ENCODE assay signal across 19 cellular contexts in the genomic region with DNA sequence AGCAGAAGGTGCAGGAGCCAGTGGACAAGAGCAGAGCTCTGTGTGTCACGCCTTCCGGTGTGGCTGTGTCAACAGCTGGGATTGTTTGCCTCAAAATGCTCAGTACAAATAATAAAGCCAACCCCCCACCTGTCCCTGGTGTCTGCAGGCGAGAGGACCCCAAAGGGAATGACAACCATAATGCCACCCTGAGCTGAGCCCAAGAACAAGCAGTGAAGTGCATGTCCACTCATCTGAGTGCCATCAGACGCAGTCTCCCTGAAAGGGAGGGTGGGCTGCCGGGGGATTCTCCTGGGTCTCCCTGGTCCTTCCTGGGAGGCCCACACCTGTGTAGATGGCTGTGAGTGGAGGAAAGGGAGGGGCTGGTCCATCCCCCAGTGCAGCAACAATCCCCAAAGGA.
"Had no signal": no experiment of that assay in that cellular context is flagged by ENCODE, and none has a peak within 500 bp of the region (broad histone marks: within the 10 kb centered on the region; RNA-seq: fewer than 3 reads in every experiment).

No MANE protein-coding gene starts in this region.

- H3K36me3 ChIP-seq: colonic mucosa, gastroesophageal sphincter, heart left ventricle, left lung, lower lobe of right lung had no signal

- H3K9me3 ChIP-seq: colonic mucosa, gastroesophageal sphincter, heart left ventricle, left lung, lower lobe of right lung had no signal

- H3K27me3 ChIP-seq: colonic mucosa, foreskin keratinocyte, hepatocyte, left lung had no signal

- H3K4me3 ChIP-seq: colonic mucosa, gastroesophageal sphincter, heart left ventricle, hepatocyte, left lung, lower lobe of right lung, mucosa of descending colon had no signal

- H3K4me1 ChIP-seq: colonic mucosa, foreskin keratinocyte, gastroesophageal sphincter, heart left ventricle, left lung, lower lobe of right lung had no signal

- ATAC-seq: effector memory CD8-positive, alpha-beta T cell; esophagus mucosa; foreskin keratinocyte; gastroesophageal sphincter; heart left ventricle; left cardiac atrium; left lung; left ventricle myocardium superior; lower lobe of right lung; mucosa of descending colon had no signal

- H3K4me2 ChIP-seq: hepatocyte had no signal

- H3K27ac ChIP-seq: colonic mucosa, epithelial cell of prostate, foreskin keratinocyte, gastroesophageal sphincter, heart left ventricle, hepatocyte, left lung, lower lobe of right lung had no signal

- DNase-seq: colonic mucosa; cortex of kidney; effector CD8-positive, alpha-beta T cell; effector memory CD8-positive, alpha-beta T cell; endodermal cell; erythroblast; foreskin keratinocyte; heart left ventricle; left cardiac atrium; left lung; left ventricle myocardium superior; lower lobe of right lung; mammary epithelial cell; mucosa of descending colon; naive B cell had no signal

- H2AFZ ChIP-seq: hepatocyte had no signal
